In genomic region chr11:45288395-45288794, GRCh38 we compare ENCODE assay signal across 29 cellular contexts. TPM values are rescaled to one million over a fixed set of nuclear protein-coding genes. Genes with fewer than 3 reads are reported as not detected.
"Had no signal": no experiment of that assay in that cellular context is flagged by ENCODE, and none has a peak within 500 bp of the region (broad histone marks: within the 10 kb centered on the region; RNA-seq: fewer than 3 reads in every experiment).

No MANE protein-coding gene starts in this region.

- H3K27me3 ChIP-seq: pancreas had no signal

- DNase-seq: activated CD4-positive, alpha-beta memory T cell treated with anti-CD3 and anti-CD28 coated beads for 36 hours; activated CD4-positive, alpha-beta T cell treated with anti-CD3 and anti-CD28 coated beads for 48 hours; activated naive CD4-positive, alpha-beta T cell treated with Interleukin-2 at 50 U/mL for 16 hours; activated naive CD8-positive, alpha-beta T cell treated with anti-CD3 and anti-CD28 coated beads for 36 hours; activated T-cell treated with anti-CD3 and anti-CD28 coated beads, Interleukin-2, amount 50 U/mL, for 48 hours; colonic mucosa; endodermal cell; esophagus squamous epithelium; gastrocnemius medialis; hippocampal formation; left ventricle myocardium superior; mammary epithelial cell; naive thymus-derived CD8-positive, alpha-beta T cell; pancreas; psoas muscle; stimulated activated CD4-positive, alpha-beta T cell treated with anti-CD3 and anti-CD28 coated beads, Interleukin-15, amount 100 ng/mL, for 24 hours; stomach; trophoblast cell; uterus had no signal

- H3K9me3 ChIP-seq: breast epithelium, colonic mucosa, gastrocnemius medialis, neutrophil, pancreas, psoas muscle, suprapubic skin had no signal

- H3K27ac Mint-ChIP-seq: activated CD4-positive, alpha-beta memory T cell treated with anti-CD3 and anti-CD28 coated beads for 36 hours; activated naive CD8-positive, alpha-beta T cell treated with anti-CD3 and anti-CD28 coated beads for 36 hours; endodermal cell; mesothelial cell of epicardium; naive thymus-derived CD8-positive, alpha-beta T cell; stimulated activated memory B cell treated with anti-CD40 and anti-IgM and Interleukin-4, amounts not matched to agents 10 μg/mL and 1 μg/mL and 100 μg/mL, for 72 hours had no signal

- FAIRE-seq: astrocyte, islet of Langerhans, pancreas had no signal

- ATAC-seq: gastrocnemius medialis; left ventricle myocardium superior; naive thymus-derived CD8-positive, alpha-beta T cell; pancreas; psoas muscle; sciatic nerve; stimulated activated memory B cell treated with anti-CD40 and anti-IgM and Interleukin-4, amounts not matched to agents 10 μg/mL and 1 μg/mL and 100 μg/mL, for 72 hours had no signal

- H3K36me3 ChIP-seq: breast epithelium, colonic mucosa, esophagus squamous epithelium, gastrocnemius medialis, neutrophil, pancreas, stomach, suprapubic skin, uterus had no signal

- H3K27ac ChIP-seq: breast epithelium, colonic mucosa, esophagus squamous epithelium, gastrocnemius medialis, neutrophil, pancreas, psoas muscle, stomach, suprapubic skin, uterus had no signal

- H3K4me1 Mint-ChIP-seq: activated naive CD8-positive, alpha-beta T cell treated with anti-CD3 and anti-CD28 coated beads for 36 hours; central memory CD8-positive, alpha-beta T cell; naive thymus-derived CD8-positive, alpha-beta T cell; stimulated activated memory B cell treated with anti-CD40 and anti-IgM and Interleukin-4, amounts not matched to agents 10 μg/mL and 1 μg/mL and 100 μg/mL, for 72 hours had no signal

- H3K36me3 Mint-ChIP-seq: activated CD4-positive, alpha-beta memory T cell treated with anti-CD3 and anti-CD28 coated beads for 36 hours; activated naive CD8-positive, alpha-beta T cell treated with anti-CD3 and anti-CD28 coated beads for 36 hours; mesothelial cell of epicardium; stimulated activated memory B cell treated with anti-CD40 and anti-IgM and Interleukin-4, amounts not matched to agents 10 μg/mL and 1 μg/mL and 100 μg/mL, for 72 hours had no signal

- H3K4me1 ChIP-seq: breast epithelium, colonic mucosa, gastrocnemius medialis, pancreas, psoas muscle, uterus had no signal

- H3K4me3 ChIP-seq: breast epithelium, colonic mucosa, esophagus squamous epithelium, gastrocnemius medialis, pancreas, psoas muscle, smooth muscle cell, stomach, suprapubic skin, uterus had no signal

- H3K9me3 Mint-ChIP-seq: activated CD4-positive, alpha-beta memory T cell treated with anti-CD3 and anti-CD28 coated beads for 36 hours; activated naive CD8-positive, alpha-beta T cell treated with anti-CD3 and anti-CD28 coated beads for 36 hours; central memory CD8-positive, alpha-beta T cell; endodermal cell; mesothelial cell of epicardium; naive thymus-derived CD8-positive, alpha-beta T cell; stimulated activated memory B cell treated with anti-CD40 and anti-IgM and Interleukin-4, amounts not matched to agents 10 μg/mL and 1 μg/mL and 100 μg/mL, for 72 hours had no signal

- H3K4me3 Mint-ChIP-seq: activated CD4-positive, alpha-beta memory T cell treated with anti-CD3 and anti-CD28 coated beads for 36 hours; activated naive CD8-positive, alpha-beta T cell treated with anti-CD3 and anti-CD28 coated beads for 36 hours; central memory CD8-positive, alpha-beta T cell; endodermal cell; mesothelial cell of epicardium; naive thymus-derived CD8-positive, alpha-beta T cell; stimulated activated memory B cell treated with anti-CD40 and anti-IgM and Interleukin-4, amounts not matched to agents 10 μg/mL and 1 μg/mL and 100 μg/mL, for 72 hours had no signal

RNA-seq across cellular contexts. Expression of gene SYT13, which starts 2.3 kb away (rescaled TPM):
- total RNA-seq: activated CD4-positive, alpha-beta memory T cell treated with anti-CD3 and anti-CD28 coated beads for 36 hours; activated naive CD8-positive, alpha-beta T cell treated with anti-CD3 and anti-CD28 coated beads for 36 hours; naive thymus-derived CD8-positive, alpha-beta T cell; sciatic nerve had no signal
- polyA plus RNA-seq: mammary epithelial cell; naive thymus-derived CD8-positive, alpha-beta T cell had no signal
